Comparison of ENCODE assay signal across 6 cellular contexts in genomic region chr1:153968000-153968363, GRCh38. TPM values are rescaled to one million over a fixed set of nuclear protein-coding genes. Genes with fewer than 3 reads are reported as not detected.
DNase-seq lines count a peak whose midpoint lies in the region; ATAC-seq, FAIRE-seq and TF ChIP-seq lines count a peak whose summit lies in the region.

No MANE protein-coding gene starts in this region.

- no peak for TF ChIP-seq CTCF in kidney (IDR thresholded peaks at IDR 0.05; ENCODE audit: borderline replicate concordance, extremely low read depth, insufficient read depth)

- H3K27ac ChIP-seq in SJSA1 (peak overlapping the region; percentile 82; the same call in 1 of the 2 replicates), kidney (ENCODE audit: low read depth in 2 of 2, low read length in 2 of 2) (peak overlapping the region; percentile 91 to 92)

- peak; percentile 80 for DNase-seq in DMS53 (lab: John Stamatoyannopoulos, UW)
- no peak for DNase-seq in SJSA1 (ENCODE audit: low read depth in 1 of 2, low spot score in 2 of 2)
- DNase-seq in kidney, result no peak
- no peak for DNase-seq in NCI-H446 treated with DMSO at 0.1 percent for 48 hours (lab: John Stamatoyannopoulos, UW)
- DNase-seq in foreskin melanocyte, result no peak

- H3K4me3 ChIP-seq in SJSA1, result peak overlapping the region; percentile 51
- peak overlapping the region; percentile 72 to 85 for H3K4me3 ChIP-seq in kidney (ENCODE audit: low read length in 2 of 2)

- intact Hi-C loops in kidney (cut with DNase I), result no loop called here

- FAIRE-seq in kidney (lab: Jason Lieb, UNC), result no peak

- no peaks in the 10 kb centered on the region for H3K27me3 ChIP-seq in SJSA1 (replicated peaks)

- no peaks in the 10 kb centered on the region for H3K36me3 ChIP-seq in SJSA1
- no peaks in the 10 kb centered on the region for H3K36me3 ChIP-seq in kidney (ENCODE audit: control insufficient read depth in 1 of 2, insufficient read depth in 2 of 2, low read length in 2 of 2)

- no peak for ATAC-seq in HG02678 (IDR thresholded peaks at IDR 0.05; ENCODE audit: unreplicated experiment)

- H3K9me3 ChIP-seq in SJSA1 (replicated peaks) (no peaks in the 10 kb centered on the region), kidney (ENCODE audit: control insufficient read depth in 1 of 2, low read length in 2 of 2) (no peaks in the 10 kb centered on the region)

- peaks cover 27% of the 10 kb centered on the region for H3K4me1 ChIP-seq in SJSA1 (replicated peaks)
- peaks cover 7 to 8% of the 10 kb centered on the region in 2 donors for H3K4me1 ChIP-seq in kidney (ENCODE audit: control insufficient read depth in 1 of 2, insufficient read depth in 1 of 2, low read depth in 1 of 2, low read length in 2 of 2)

- H3K9ac ChIP-seq in kidney (ENCODE audit: low read length in 2 of 2), result peak overlapping the region; percentile 63 to 76

RNA-seq across cellular contexts. Expression of gene CREB3L4, which starts 0.3 kb away (rescaled TPM):
- total RNA-seq in SJSA1 (2014; rRNA removed; shearing (Covaris generic)), result 3.2 and 4.0 TPM in 2 replicates
- total RNA-seq in kidney, result 10.9 TPM
- 9.3 TPM for polyA plus RNA-seq in kidney (ENCODE audit: insufficient read depth, low read depth, low replicate concordance)

RNA-seq across cellular contexts. Expression of gene SLC39A1, which starts 4.6 kb away (rescaled TPM):
- 141 and 153 TPM in 2 replicates for total RNA-seq in SJSA1 (2014; rRNA removed; shearing (Covaris generic))
- total RNA-seq in kidney, result 125 TPM
- polyA plus RNA-seq in kidney (ENCODE audit: insufficient read depth, low read depth, low replicate concordance), result 106 TPM

RNA-seq across cellular contexts. Expression of gene JTB, which starts 9.5 kb away (rescaled TPM):
- total RNA-seq in SJSA1 (2014; rRNA removed; shearing (Covaris generic)), result 232 and 279 TPM in 2 replicates
- total RNA-seq in kidney, result 97.0 TPM
- 188 TPM for polyA plus RNA-seq in kidney (ENCODE audit: insufficient read depth, low read depth, low replicate concordance)

RNA-seq across cellular contexts. Expression of gene CRTC2, which starts 9.6 kb away (rescaled TPM):
- total RNA-seq in SJSA1 (2014; rRNA removed; shearing (Covaris generic)), result 10.0 and 10.3 TPM in 2 replicates
- total RNA-seq in kidney, result 44.8 TPM
- polyA plus RNA-seq in kidney (ENCODE audit: insufficient read depth, low read depth, low replicate concordance), result 28.6 TPM

RNA-seq across cellular contexts. Expression of gene RAB13, which starts 18.2 kb away (rescaled TPM):
- total RNA-seq in SJSA1 (2014; rRNA removed; shearing (Covaris generic)), result 33.5 and 36.2 TPM in 2 replicates
- total RNA-seq in kidney, result 142 TPM
- polyA plus RNA-seq in kidney (ENCODE audit: insufficient read depth, low read depth, low replicate concordance), result 226 TPM
